ENCODE assay signal across 23 cellular contexts in the genomic region with DNA sequence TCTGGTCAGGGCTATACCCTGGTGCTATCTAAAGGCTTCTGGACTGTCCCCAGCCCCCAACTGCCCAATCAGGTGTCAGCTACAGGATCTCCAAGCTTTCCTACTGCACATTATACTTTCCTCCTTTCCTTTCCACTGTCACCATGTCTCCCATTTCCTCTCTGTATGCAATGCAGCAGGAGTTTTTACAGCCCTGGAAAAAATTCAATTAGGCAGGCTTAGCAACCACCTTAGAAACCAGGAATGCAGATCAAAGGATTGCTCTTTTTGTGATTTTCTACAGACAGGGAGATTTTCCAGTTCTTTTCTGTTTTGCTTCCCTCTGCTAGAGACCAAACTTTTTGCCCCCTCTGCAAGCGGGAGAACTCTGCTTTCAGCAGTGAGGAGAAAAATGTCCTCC.
"Had no signal": no experiment of that assay in that cellular context is flagged by ENCODE, and none has a peak within 500 bp of the region (broad histone marks: within the 10 kb centered on the region; RNA-seq: fewer than 3 reads in every experiment).

No MANE protein-coding gene starts in this region.

- DNase-seq: activated CD4-positive, alpha-beta memory T cell treated with anti-CD3 and anti-CD28 coated beads, Interleukin-2, amount 10 ng/mL, durations not matched to agents 7 days and 5 days; activated CD4-positive, alpha-beta T cell treated with anti-CD3 and anti-CD28 coated beads for 1 hour; activated CD4-positive, alpha-beta T cell treated with anti-CD3 and anti-CD28 coated beads, Interleukin-2, amount 10 ng/mL, durations not matched to agents 7 days and 5 days; activated CD8-positive, alpha-beta memory T cell treated with anti-CD3 and anti-CD28 coated beads, Interleukin-2, amount 50 U/mL, for 48 hours; activated naive CD4-positive, alpha-beta T cell; activated T-cell treated with anti-CD3 and anti-CD28 coated beads, Interleukin-2, amount 50 U/mL, for 24 hours; central memory CD4-positive, alpha-beta T cell; left cardiac atrium; natural killer cell; nucleus accumbens; pancreas; right cardiac atrium; stimulated activated CD4-positive, alpha-beta T cell treated with anti-CD3 and anti-CD28 coated beads, Interleukin-15, amount 100 ng/mL, for 24 hours; stimulated activated CD4-positive, alpha-beta T cell treated with anti-CD3 and anti-CD28 coated beads, Interleukin-2, amount 100 ng/mL, for 24 hours; stimulated activated naive CD4-positive, alpha-beta T cell; T-helper 2 cell had no signal

- H3K4me1 Mint-ChIP-seq: activated CD4-positive, alpha-beta memory T cell treated with anti-CD3 and anti-CD28 coated beads, Interleukin-2, amount 10 ng/mL, durations not matched to agents 7 days and 5 days; activated T-helper 17 cell treated with anti-CD3 and anti-CD28 coated beads, Interleukin-2, amount 50 U/mL, for 72 hours; natural killer cell had no signal

- H3K9me3 Mint-ChIP-seq: activated CD4-positive, alpha-beta memory T cell treated with anti-CD3 and anti-CD28 coated beads, Interleukin-2, amount 10 ng/mL, durations not matched to agents 7 days and 5 days; activated CD4-positive, alpha-beta T cell treated with anti-CD3 and anti-CD28 coated beads, Interleukin-2, amount 10 ng/mL, durations not matched to agents 7 days and 5 days; activated T-cell treated with anti-CD3 and anti-CD28 coated beads, Interleukin-2, amount 50 U/mL, for 24 hours; activated T-helper 17 cell treated with anti-CD3 and anti-CD28 coated beads, Interleukin-2, amount 50 U/mL, for 72 hours; natural killer cell had no signal

- ATAC-seq: activated T-helper 17 cell treated with anti-CD3 and anti-CD28 coated beads, Interleukin-2, amount 50 U/mL, for 72 hours; gastroesophageal sphincter; left cardiac atrium; natural killer cell; pancreas; right cardiac atrium had no signal

- H3K4me1 ChIP-seq: ascending aorta, gastroesophageal sphincter, pancreas, suprapubic skin, tibial nerve had no signal

- H3K4me3 ChIP-seq: ascending aorta, gastroesophageal sphincter, hepatocyte, pancreas, suprapubic skin, tibial nerve had no signal

- H3K4me2 ChIP-seq: hepatocyte had no signal

- H3K9me3 ChIP-seq: ascending aorta, gastroesophageal sphincter, pancreas, suprapubic skin, tibial nerve had no signal

- H3K27me3 ChIP-seq: ascending aorta, hepatocyte, pancreas, tibial nerve had no signal

- H3K36me3 ChIP-seq: ascending aorta, gastroesophageal sphincter, pancreas, suprapubic skin, tibial nerve had no signal

- H3K36me3 Mint-ChIP-seq: activated naive CD8-positive, alpha-beta T cell; natural killer cell had no signal

- H3K27ac ChIP-seq: ascending aorta, gastroesophageal sphincter, hepatocyte, pancreas, suprapubic skin, tibial nerve had no signal

- H3K27ac Mint-ChIP-seq: activated CD4-positive, alpha-beta memory T cell treated with anti-CD3 and anti-CD28 coated beads, Interleukin-2, amount 10 ng/mL, durations not matched to agents 7 days and 5 days; activated CD4-positive, alpha-beta T cell treated with anti-CD3 and anti-CD28 coated beads, Interleukin-2, amount 10 ng/mL, durations not matched to agents 7 days and 5 days; activated naive CD8-positive, alpha-beta T cell; activated T-cell treated with anti-CD3 and anti-CD28 coated beads, Interleukin-2, amount 50 U/mL, for 24 hours; activated T-helper 17 cell treated with anti-CD3 and anti-CD28 coated beads, Interleukin-2, amount 50 U/mL, for 72 hours; natural killer cell had no signal

- H3K4me3 Mint-ChIP-seq: activated CD4-positive, alpha-beta memory T cell treated with anti-CD3 and anti-CD28 coated beads, Interleukin-2, amount 10 ng/mL, durations not matched to agents 7 days and 5 days; activated CD4-positive, alpha-beta T cell treated with anti-CD3 and anti-CD28 coated beads, Interleukin-2, amount 10 ng/mL, durations not matched to agents 7 days and 5 days; activated naive CD8-positive, alpha-beta T cell; activated T-cell treated with anti-CD3 and anti-CD28 coated beads, Interleukin-2, amount 50 U/mL, for 24 hours; activated T-helper 17 cell treated with anti-CD3 and anti-CD28 coated beads, Interleukin-2, amount 50 U/mL, for 72 hours; natural killer cell had no signal

- H3K79me2 ChIP-seq: hepatocyte had no signal

- H2AFZ ChIP-seq: hepatocyte had no signal

- H3K27me3 Mint-ChIP-seq: activated naive CD8-positive, alpha-beta T cell had no signal
